Comparison of ENCODE assay signal across 21 cellular contexts in genomic region chr17:78615631-78616030, GRCh38. TPM values are rescaled to one million over a fixed set of nuclear protein-coding genes. Genes with fewer than 3 reads are reported as not detected.
DNase-seq lines count a peak whose midpoint lies in the region; ATAC-seq, FAIRE-seq and TF ChIP-seq lines count a peak whose summit lies in the region.
"Had no signal": no experiment of that assay in that cellular context is flagged by ENCODE, and none has a peak within 500 bp of the region (broad histone marks: within the 10 kb centered on the region; RNA-seq: fewer than 3 reads in every experiment).

No MANE protein-coding gene starts in this region.

- no peak overlapping the region for H4K5ac ChIP-seq in H1 (ENCODE audit: insufficient read length, low read depth, low read length)

- DNase-seq in H1 (ENCODE audit: low read depth in 1 of 2, low spot score in 2 of 2) (no peak), kidney (peak; percentile 22), neuronal stem cell (ENCODE audit: low spot score) (no peak), urothelium cell line (ENCODE audit: low spot score) (no peak), amniotic stem cell (lab: John Stamatoyannopoulos, UW) (no peak)
- DNase-seq in effector memory CD8-positive, alpha-beta T cell: no peak
- DNase-seq: C1 segment of cervical spinal cord; Calu3; CD4-positive, alpha-beta memory T cell; COR-L47; DMS53; DMS79 treated with DMSO at 0.1 percent for 48 hours; GF-D8; H7; HCEC 1CT had no signal

- no peak for TF ChIP-seq CTCF in H1 (IDR thresholded peaks at IDR 0.05; ENCODE audit: control extremely low read depth in 1 of 3, insufficient read depth in 1 of 3, low read depth in 1 of 3, low read length in 3 of 3)
- TF ChIP-seq CTCF in kidney (IDR thresholded peaks at IDR 0.05; ENCODE audit: borderline replicate concordance, extremely low read depth, insufficient read depth): no peak

- H3K36me3 ChIP-seq in H1 (ENCODE audit: control insufficient read depth in 2 of 4, insufficient read depth in 4 of 4, low read length in 3 of 4) (no peaks in the 10 kb centered on the region), kidney (ENCODE audit: control insufficient read depth in 1 of 2, insufficient read depth in 2 of 2, low read length in 2 of 2) (no peaks in the 10 kb centered on the region), neuronal stem cell (replicated peaks in 1 of 2; ENCODE audit: control insufficient read depth in 2 of 2, insufficient read depth in 2 of 2, low read length in 2 of 2) (no peaks in the 10 kb centered on the region)

- H4K8ac ChIP-seq in H1 (ENCODE audit: extremely low read depth, insufficient read depth, low read length) (peak overlapping the region; percentile 42; the same call in 1 of the 2 replicates), neuronal stem cell (ENCODE audit: low read depth, low read length) (no peak overlapping the region)

- H3K4me3 ChIP-seq in H1 (ENCODE audit: extremely low read depth in 1 of 4, insufficient read depth in 2 of 4, low read depth in 3 of 4, low read length in 4 of 4): no peak overlapping the region
- H3K4me3 ChIP-seq in kidney (ENCODE audit: low read length in 2 of 2): no peak overlapping the region
- H3K4me3 ChIP-seq in neuronal stem cell (ENCODE audit: low read length in 2 of 2): no peak overlapping the region
- H3K4me3 ChIP-seq: GM23338 had no signal

- H3K9ac ChIP-seq in H1 (replicated peaks in 1 of 4; ENCODE audit: extremely low read depth in 1 of 4, low read depth in 3 of 4, low read length in 3 of 4): no peak overlapping the region
- no peak overlapping the region for H3K9ac ChIP-seq in kidney (ENCODE audit: low read length in 2 of 2)
- no peak overlapping the region for H3K9ac ChIP-seq in neuronal stem cell (ENCODE audit: low read depth, low read length, poor library complexity)

- no peak overlapping the region for H3K27ac Mint-ChIP-seq in effector memory CD8-positive, alpha-beta T cell
- H3K27ac Mint-ChIP-seq: GM23338 had no signal

- TF ChIP-seq POLR2A in H1 (IDR thresholded peaks at IDR 0.05; ENCODE audit: control extremely low read depth in 1 of 2, low read depth in 2 of 2, low read length in 2 of 2): no peak

- H3K27me3 Mint-ChIP-seq in effector memory CD8-positive, alpha-beta T cell: peaks cover 0 to 15% of the 10 kb centered on the region in 2 donors

- POLR2A ChIA-PET in H1 (lab: Charles Lee; ENCODE audit: partially characterized antibody): no interaction called here

- peaks cover 0 to 10% (median 8%) of the 10 kb centered on the region in 4 experiments; a peak in 5 of 7 replicates for H3K27me3 ChIP-seq in H1 (replicated peaks in 1 of 4; ENCODE audit: control insufficient read depth in 3 of 4, extremely low read depth in 1 of 4, insufficient read depth in 3 of 4, low read length in 3 of 4)
- H3K27me3 ChIP-seq in neuronal stem cell (ENCODE audit: control insufficient read depth in 3 of 3, insufficient read depth in 3 of 3, low read depth in 1 of 3, low read length in 3 of 3): peaks cover 0 to 9% (median 0%) of the 10 kb centered on the region in 3 experiments

- no peaks in the 10 kb centered on the region for H4K20me1 ChIP-seq in H1 (replicated peaks in 1 of 2; ENCODE audit: control insufficient read depth in 1 of 2, insufficient read depth in 2 of 2, low read length in 2 of 2)

- intact Hi-C loops in kidney (cut with DNase I): no loop called here

- H2AK5ac ChIP-seq in H1 (ENCODE audit: low read depth, low read length) (no peak overlapping the region), neuronal stem cell (ENCODE audit: low read depth, low read length) (peak overlapping the region; percentile 49)

- H2AFZ ChIP-seq in H1 (ENCODE audit: low read length): no peak overlapping the region
- no peak overlapping the region for H2AFZ ChIP-seq in neuronal stem cell (ENCODE audit: low read length)
- H2AFZ ChIP-seq: GM23338 had no signal

- H2BK12ac ChIP-seq in H1 (ENCODE audit: low read depth, low read length) (no peak overlapping the region), neuronal stem cell (ENCODE audit: low read length) (peak overlapping the region; percentile 80)

- no peak overlapping the region for H3K56ac ChIP-seq in H1 (replicated peaks; ENCODE audit: insufficient read length, low read depth, low read length)

- TF ChIP-seq EP300 in H1 (IDR thresholded peaks at IDR 0.05; ENCODE audit: borderline replicate concordance in 1 of 2, low read depth in 2 of 2, low read length in 2 of 2): no peak

- CTCF ChIA-PET in H1 (lab: Charles Lee; ENCODE audit: partially characterized antibody): no interaction called here

- H3K27ac ChIP-seq in H1 (ENCODE audit: low read depth, low read length) (no peak overlapping the region), kidney (ENCODE audit: low read depth in 2 of 2, low read length in 2 of 2) (no peak overlapping the region), neuronal stem cell (replicated peaks; ENCODE audit: low read length) (no peak overlapping the region)

- H3K4ac ChIP-seq in H1 (replicated peaks; ENCODE audit: insufficient read length, low read depth, low read length) (no peak overlapping the region), neuronal stem cell (ENCODE audit: low read length) (no peak overlapping the region)

- H2BK5ac ChIP-seq in H1 (ENCODE audit: low read depth, low read length): no peak overlapping the region
- H2BK5ac ChIP-seq in neuronal stem cell (ENCODE audit: low read length): no peak overlapping the region

- no peak overlapping the region for H3K23ac ChIP-seq in H1 (ENCODE audit: insufficient read length)
- no peak overlapping the region for H3K23ac ChIP-seq in neuronal stem cell (ENCODE audit: low read depth, low read length, poor library complexity)

- no peaks in the 10 kb centered on the region for H3K79me2 ChIP-seq in H1 (ENCODE audit: control insufficient read depth in 1 of 2, insufficient read depth in 2 of 2, low read length in 2 of 2)

- no peaks in the 10 kb centered on the region for H3K79me1 ChIP-seq in H1 (ENCODE audit: low read depth, low read length)
- H3K79me1 ChIP-seq in neuronal stem cell (ENCODE audit: low read depth, low read length): no peaks in the 10 kb centered on the region

- H3K4me1 ChIP-seq in H1 (replicated peaks in 1 of 4; ENCODE audit: control insufficient read depth in 3 of 4, insufficient read depth in 4 of 4, low read length in 3 of 4): peaks cover 0 to 6% (median 0%) of the 10 kb centered on the region in 4 experiments; a peak in 2 of 7 replicates
- peaks cover 0 to 2% of the 10 kb centered on the region in 2 donors for H3K4me1 ChIP-seq in kidney (ENCODE audit: control insufficient read depth in 1 of 2, insufficient read depth in 1 of 2, low read depth in 1 of 2, low read length in 2 of 2)
- H3K4me1 ChIP-seq in neuronal stem cell (ENCODE audit: control insufficient read depth in 2 of 2, insufficient read depth in 1 of 2, low read depth in 1 of 2, low read length in 2 of 2): no peaks in the 10 kb centered on the region

- H2BK20ac ChIP-seq in H1 (ENCODE audit: low read length): no peak overlapping the region

- H3K23me2 ChIP-seq in H1 (ENCODE audit: low read depth, low read length): no peaks in the 10 kb centered on the region

- H3K4me3 Mint-ChIP-seq in effector memory CD8-positive, alpha-beta T cell: no peak overlapping the region
- H3K4me3 Mint-ChIP-seq: CD4-positive, alpha-beta memory T cell; GM23338 had no signal

- no peak overlapping the region for H3K14ac ChIP-seq in H1 (ENCODE audit: insufficient read length)
- no peak overlapping the region for H3K14ac ChIP-seq in neuronal stem cell (ENCODE audit: low read length)

- no peak for TF ChIP-seq RAD21 in H1 (IDR thresholded peaks at IDR 0.05 in 1 of 2, conservative IDR thresholded peaks at IDR 0.05 in 1 of 2; ENCODE audit: low read depth in 2 of 2, low read length in 2 of 2)

- FAIRE-seq in H1 (lab: Jason Lieb, UNC) (no peak), kidney (lab: Jason Lieb, UNC) (no peak), urothelium cell line (lab: Jason Lieb, UNC) (peak; percentile 30)
- FAIRE-seq: GM12891, GM18507 had no signal

- H3K9me3 Mint-ChIP-seq in effector memory CD8-positive, alpha-beta T cell: no peaks in the 10 kb centered on the region

- peaks cover 0 to 4% of the 10 kb centered on the region in 2 donors for H3K4me1 Mint-ChIP-seq in effector memory CD8-positive, alpha-beta T cell (ENCODE audit: low read depth in 2 of 2)
- H3K4me1 Mint-ChIP-seq: CD4-positive, alpha-beta memory T cell had no signal

- H2BK120ac ChIP-seq in H1 (replicated peaks; ENCODE audit: low read depth, low read length) (no peak overlapping the region), neuronal stem cell (ENCODE audit: low read depth, low read length) (no peak overlapping the region)

- H3K9me3 ChIP-seq in H1 (ENCODE audit: insufficient read depth in 2 of 2, low read depth in 1 of 2, low read length in 1 of 2): no peaks in the 10 kb centered on the region
- H3K9me3 ChIP-seq in kidney (ENCODE audit: control insufficient read depth in 1 of 2, low read length in 2 of 2): peaks cover 0 to 3% of the 10 kb centered on the region in 2 donors
- no peaks in the 10 kb centered on the region for H3K9me3 ChIP-seq in neuronal stem cell (replicated peaks in 1 of 2; ENCODE audit: control insufficient read depth in 2 of 2, insufficient read depth in 1 of 2, low read depth in 1 of 2, low read length in 2 of 2)

- H4K91ac ChIP-seq in H1 (replicated peaks; ENCODE audit: insufficient read length, low read length) (no peak overlapping the region), neuronal stem cell (ENCODE audit: low read depth, low read length, poor library complexity) (no peak overlapping the region)

- no peak for ATAC-seq in effector memory CD8-positive, alpha-beta T cell (replicated peaks)
- ATAC-seq in HG03439 (IDR thresholded peaks at IDR 0.05; ENCODE audit: unreplicated experiment): no peak
- ATAC-seq: GM23338 had no signal

- H3K4me2 ChIP-seq in H1 (ENCODE audit: insufficient read depth in 1 of 2, low read depth in 2 of 2, low read length in 2 of 2) (no peak overlapping the region), neuronal stem cell (ENCODE audit: insufficient read depth, low read length, poor library complexity, severe bottlenecking) (no peak overlapping the region)
- H3K4me2 ChIP-seq: GM23338 had no signal

- H3K36me3 Mint-ChIP-seq in effector memory CD8-positive, alpha-beta T cell (ENCODE audit: insufficient read depth): peaks cover 4% of the 10 kb centered on the region

- no peak overlapping the region for H2BK15ac ChIP-seq in H1 (ENCODE audit: low read length)
- no peak overlapping the region for H2BK15ac ChIP-seq in neuronal stem cell (ENCODE audit: low read length)

- no peak overlapping the region; the same call in 1 of the 2 replicates for H3K18ac ChIP-seq in H1 (ENCODE audit: extremely low read depth, low read length)
- H3K18ac ChIP-seq in neuronal stem cell (ENCODE audit: low read length): peak overlapping the region; percentile 59

- WGBS in H1 (ENCODE audit: extremely low coverage in 1 of 2, insufficient coverage in 1 of 2, insufficient read length in 1 of 2, insufficient replicate concordance in 2 of 2, low coverage in 1 of 2, low lambda C conversion rate in 2 of 2, missing lambda C conversion rate in 1 of 2), 2 experiments: 91% methylated on average over 13 of the region's 13 CpGs; no CpG with 5 or more reads in 1 of the 2 experiments
- WGBS in neuronal stem cell (ENCODE audit: extremely low coverage in 2 of 2, insufficient read length in 2 of 2, insufficient replicate concordance in 1 of 2), 2 donors: no CpG with 5 or more reads among the region's 13 CpGs

RNA-seq across cellular contexts. Expression of gene DNAH17, which starts 38.4 kb away (rescaled TPM):
- total RNA-seq in H1 (2021; fragmentation: NEBNext Ultra II Directional; extraction: Animal tissue kit (Norgen Biotek cat#: 25700)): 0.67 and 1.1 TPM in 2 replicates
- polyA plus RNA-seq in H1 (2011; rRNA removed) (0.14 and 0.19 TPM in 2 replicates), kidney (ENCODE audit: insufficient read depth, low read depth, low replicate concordance) (0.17 TPM)
- polyA plus RNA-seq in H1 (2011; cell fraction: cytosol; rRNA removed): 0.17 TPM
- 0.57 TPM for polyA plus RNA-seq in H1 (2011; cell fraction: nucleus; rRNA removed)
- polyA plus RNA-seq in H1 (2012, experiment 1 of 2): 2.2 to 3.9 TPM (median 3.1 TPM) in 4 replicates
- 0.28 TPM for polyA plus RNA-seq in H1 (2012, experiment 2 of 2)
- 0.59 TPM for polyA plus RNA-seq in H1 (2013, experiment 1 of 2)
- 0.40 TPM for polyA plus RNA-seq in H1 (2013, experiment 2 of 2)
- polyA minus RNA-seq in H1 (2011; rRNA and poly(A)+ RNA removed): 0.19 and 0.20 TPM in 2 replicates
- polyA minus RNA-seq in H1 (2011; cell fraction: cytosol; rRNA and poly(A)+ RNA removed): not detected
- polyA minus RNA-seq in H1 (2011; cell fraction: nucleus; rRNA and poly(A)+ RNA removed): 0.20 TPM
- 0.09 TPM for total RNA-seq in kidney
- 0.03 TPM for polyA plus RNA-seq in neuronal stem cell (2013, experiment 1 of 2)
- 0.04 TPM for polyA plus RNA-seq in neuronal stem cell (2013, experiment 2 of 2)
- total RNA-seq: G401 had no signal
- polyA plus RNA-seq: BJ had no signal
